Comparison of ENCODE assay signal across 22 cellular contexts in genomic region chr3:3639078-3639477, GRCh38.
"Had no signal": no experiment of that assay in that cellular context is flagged by ENCODE, and none has a peak within 500 bp of the region (broad histone marks: within the 10 kb centered on the region; RNA-seq: fewer than 3 reads in every experiment).

No MANE protein-coding gene starts in this region.

- H3K4me3 ChIP-seq: SJSA1, SK-N-MC had no signal

- DNase-seq: IMR-90, Kasumi-1, MM.1S, NCI-H1092 treated with DMSO at 0.1 percent for 48 hours, NCI-H1436, NCI-H187, NCI-H2029, NCI-H2081 treated with DMSO at 0.1 percent for 48 hours, NCI-H2171, NCI-H226, NCI-H446, NCI-H510A, NCI-H524 treated with DMSO at 0.1 percent for 48 hours, NCI-H69, NCI-H774, Right ventricle myocardium superior, RPMI8226, SIG-M5 had no signal

- H3K36me3 ChIP-seq: SJSA1 had no signal

- H3K27me3 ChIP-seq: SJSA1 had no signal

- H3K9me3 ChIP-seq: SJSA1 had no signal

- FAIRE-seq: RCC 7860 had no signal

- H3K4me1 ChIP-seq: SJSA1 had no signal

- H3K27ac ChIP-seq: KMS-11, SJSA1, SK-N-MC had no signal
